ENCODE assay signal across 22 cellular contexts in the genomic region with DNA sequence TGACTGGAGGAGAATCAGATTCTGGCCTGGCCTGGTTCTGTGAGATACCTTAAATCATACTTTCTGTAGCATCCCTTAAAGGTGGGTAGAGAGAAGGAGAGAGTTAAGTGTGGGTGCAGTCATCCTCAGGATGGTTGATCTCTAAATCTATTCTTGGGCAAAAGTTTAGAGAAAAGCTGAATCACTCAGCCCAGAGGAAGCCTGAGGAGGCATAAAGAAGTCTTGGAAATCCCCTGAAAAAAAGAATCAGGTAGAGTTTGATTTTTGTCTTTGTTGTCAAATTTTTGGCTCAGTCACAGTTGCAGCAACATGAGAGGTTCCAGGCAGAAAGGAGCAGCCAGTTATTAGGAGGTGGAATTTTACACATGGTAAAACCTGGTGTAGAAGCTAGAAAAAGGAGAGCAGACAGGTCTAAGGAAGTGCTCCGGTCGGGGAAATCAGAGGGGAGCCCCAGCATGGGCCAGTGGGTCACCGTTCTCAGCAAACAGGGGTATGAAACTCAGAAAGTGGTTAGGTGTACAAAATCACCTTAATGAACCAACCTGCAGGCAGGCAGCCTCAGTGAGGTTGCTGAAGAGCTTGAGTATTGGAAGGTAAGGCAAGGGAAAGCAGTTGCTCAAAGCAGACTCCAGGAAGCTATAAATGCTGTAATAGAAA.
A peak's percentile ranks its signal among the peaks of the same experiment; 100 is the strongest.
DNase-seq lines count a peak whose midpoint lies in the region; ATAC-seq and TF ChIP-seq lines count a peak whose summit lies in the region.
"Had no signal": no experiment of that assay in that cellular context is flagged by ENCODE, and none has a peak within 500 bp of the region (broad histone marks: within the 10 kb centered on the region; RNA-seq: fewer than 3 reads in every experiment).

No MANE protein-coding gene starts in this region.

- no peaks in the 10 kb centered on the region for H3K36me3 ChIP-seq in A673 (ENCODE audit: insufficient read depth, low read length, poor library complexity, severe bottlenecking)
- H3K36me3 ChIP-seq in right atrium auricular region, result no peaks in the 10 kb centered on the region
- H3K36me3 ChIP-seq: upper lobe of right lung had no signal

- POLR2A ChIA-PET in WTC11 (lab: Charles Lee) (interaction anchor here (0.5 kb wide), 1 partner anchor 9 kb away, joined by 6 read pairs; no protein-coding TSS in a partner anchor), A673 (lab: Charles Lee; ENCODE audit: low non-redundant PET) (no interaction called here)

- H3K4me1 Mint-ChIP-seq in WTC11, result peaks cover 10% of the 10 kb centered on the region
- H3K4me1 Mint-ChIP-seq: CD4-positive, CD25-positive, alpha-beta regulatory T cell had no signal

- H3K27ac Mint-ChIP-seq in WTC11, result no peak overlapping the region
- H3K27ac Mint-ChIP-seq: activated T-helper 1 cell treated with anti-CD3 and anti-CD28 coated beads, Interleukin-12 subunit alpha, Interleukin-12 subunit beta, Interleukin-2, Interleukin-4 antibody, amounts not matched to agents 30 ng/mL and 10 ng/mL and 1 ng/mL, durations not matched to agents 14 hours and 24 hours and 36 hours; CD4-positive, CD25-positive, alpha-beta regulatory T cell had no signal

- H3K9me3 ChIP-seq in A673 (ENCODE audit: low read depth, low read length, poor library complexity, severe bottlenecking) (no peaks in the 10 kb centered on the region), right atrium auricular region (peaks cover 0 to 2% of the 10 kb centered on the region in 2 donors)
- H3K9me3 ChIP-seq: upper lobe of right lung had no signal

- H3K4me1 ChIP-seq in A673 (ENCODE audit: insufficient read depth, low read length, poor library complexity, severe bottlenecking), result no peaks in the 10 kb centered on the region
- no peaks in the 10 kb centered on the region for H3K4me1 ChIP-seq in right atrium auricular region
- H3K4me1 ChIP-seq: upper lobe of right lung had no signal

- intact Hi-C loops in sciatic nerve (cut with DNase I), result no loop called here
- intact Hi-C loops in A673 (cut with micrococcal nuclease; ENCODE audit: unreplicated experiment), result no loop called here

- TF ChIP-seq CTCF in GM12865 (IDR thresholded peaks at IDR 0.05; ENCODE audit: insufficient read depth, low read depth, low read length, missing control alignments), result no peak
- no peak for TF ChIP-seq CTCF in WTC11 (IDR thresholded peaks at IDR 0.05)
- no peak for TF ChIP-seq CTCF in fibroblast of mammary gland (conservative IDR thresholded peaks at IDR 0.05; ENCODE audit: control insufficient read depth, insufficient read depth, low read depth, low read length)
- TF ChIP-seq CTCF in A673 (conservative IDR thresholded peaks at IDR 0.05; ENCODE audit: low read depth, low read length), result no peak
- TF ChIP-seq CTCF in right atrium auricular region (IDR thresholded peaks at IDR 0.05), result no peak

- H3K4me3 Mint-ChIP-seq in WTC11, result no peak overlapping the region
- H3K4me3 Mint-ChIP-seq: activated T-helper 1 cell treated with anti-CD3 and anti-CD28 coated beads, Interleukin-12 subunit alpha, Interleukin-12 subunit beta, Interleukin-2, Interleukin-4 antibody, amounts not matched to agents 30 ng/mL and 10 ng/mL and 1 ng/mL, durations not matched to agents 14 hours and 24 hours and 36 hours; CD4-positive, CD25-positive, alpha-beta regulatory T cell had no signal

- ATAC-seq in WTC11 (no peak), sciatic nerve (peak; percentile 7)

- H3K4me3 ChIP-seq in GM12865 (ENCODE audit: low read depth, low read length), result no peak overlapping the region
- H3K4me3 ChIP-seq in fibroblast of mammary gland (ENCODE audit: control insufficient read depth, low read depth, low read length), result peak overlapping the region; percentile 22
- no peak overlapping the region for H3K4me3 ChIP-seq in A673 (ENCODE audit: low read depth, low read length, poor library complexity, severe bottlenecking)
- H3K4me3 ChIP-seq in right atrium auricular region, result no peak overlapping the region
- H3K4me3 ChIP-seq: SK-N-MC, upper lobe of right lung had no signal

- H3K9me3 Mint-ChIP-seq in WTC11, result peaks cover under 1% of the 10 kb centered on the region; the same call in 1 of the 2 replicates

- no TSS peak for BruUV-seq in A673 (replicated peaks; lab: Mats Ljungman, UMichigan)

- H3K27ac ChIP-seq in A673 (ENCODE audit: low read depth, low read length, poor library complexity, severe bottlenecking), result no peak overlapping the region
- no peak overlapping the region for H3K27ac ChIP-seq in right atrium auricular region
- H3K27ac ChIP-seq: SK-N-MC, upper lobe of right lung had no signal

- no peaks in the 10 kb centered on the region; the same call in 1 of the 2 replicates for H3K27me3 Mint-ChIP-seq in WTC11 (ENCODE audit: low read depth)
- H3K27me3 Mint-ChIP-seq: CD4-positive, CD25-positive, alpha-beta regulatory T cell had no signal

- DNase-seq in GM12865 (ENCODE audit: low read depth) (peak; percentile 12), WTC11 (ENCODE audit: low spot score) (no peak), fibroblast of mammary gland (ENCODE audit: low read depth) (no peak), sciatic nerve (ENCODE audit: low spot score) (no peak), A673 (ENCODE audit: low spot score) (no peak), right atrium auricular region (ENCODE audit: low spot score) (no peak), NCI-H1930 (lab: John Stamatoyannopoulos, UW) (no peak)
- no peak for DNase-seq in activated effector memory CD4-positive, alpha-beta T cell treated with Interleukin-2 at 50 U/mL for 16 hours
- DNase-seq: ACHN; activated CD4-positive, CD25-positive, alpha-beta regulatory T cell; activated CD8-positive, alpha-beta memory T cell treated with anti-CD3 and anti-CD28 coated beads for 24 hours; CD4-positive, CD25-positive, alpha-beta regulatory T cell; DMS153; HCEC 1CT; Karpas-422; mesendoderm; NCI-H1417; stimulated activated CD4-positive, alpha-beta T cell treated with anti-CD3 and anti-CD28 coated beads, Interleukin-15, amount 100 ng/mL, for 24 hours; stimulated activated naive CD4-positive, alpha-beta T cell; upper lobe of right lung had no signal

- CTCF ChIA-PET in WTC11 (lab: Charles Lee) (interaction anchor here (1.0 kb wide), 1 partner anchor 108 kb away, joined by 3 read pairs; no protein-coding TSS in a partner anchor), A673 (lab: Charles Lee) (no interaction called here)

- peaks cover under 1% of the 10 kb centered on the region; the same call in 1 of the 2 replicates for H3K36me3 Mint-ChIP-seq in WTC11
- H3K36me3 Mint-ChIP-seq: CD4-positive, CD25-positive, alpha-beta regulatory T cell had no signal

- no peaks in the 10 kb centered on the region for H3K27me3 ChIP-seq in A673 (replicated peaks; ENCODE audit: insufficient read depth, low read depth, low read length, poor library complexity)
- H3K27me3 ChIP-seq in right atrium auricular region, result no peaks in the 10 kb centered on the region
- H3K27me3 ChIP-seq: upper lobe of right lung had no signal

TF ChIP-seq in WTC11, 78 proteins besides CTCF, POLR2A, EP300 and RAD21:
- TF ChIP-seq ZNF425 (CRISPR knock-in tag; conservative IDR thresholded peaks at IDR 0.05) (no peak), ESRRA (CRISPR knock-in tag; IDR thresholded peaks at IDR 0.05; ENCODE audit: borderline replicate concordance) (no peak)
- TF ChIP-seq, protein P1, sequence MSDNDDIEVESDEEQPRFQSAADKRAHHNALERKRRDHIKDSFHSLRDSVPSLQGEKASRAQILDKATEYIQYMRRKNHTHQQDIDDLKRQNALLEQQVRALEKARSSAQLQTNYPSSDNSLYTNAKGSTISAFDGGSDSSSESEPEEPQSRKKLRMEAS (CRISPR knock-in tag; IDR thresholded peaks at IDR 0.05), result 0 out of 2 replicates have a peak, but pooled peaks have one; percentile 3
